14 cellular contexts compared by ENCODE assay signal in the genomic region with DNA sequence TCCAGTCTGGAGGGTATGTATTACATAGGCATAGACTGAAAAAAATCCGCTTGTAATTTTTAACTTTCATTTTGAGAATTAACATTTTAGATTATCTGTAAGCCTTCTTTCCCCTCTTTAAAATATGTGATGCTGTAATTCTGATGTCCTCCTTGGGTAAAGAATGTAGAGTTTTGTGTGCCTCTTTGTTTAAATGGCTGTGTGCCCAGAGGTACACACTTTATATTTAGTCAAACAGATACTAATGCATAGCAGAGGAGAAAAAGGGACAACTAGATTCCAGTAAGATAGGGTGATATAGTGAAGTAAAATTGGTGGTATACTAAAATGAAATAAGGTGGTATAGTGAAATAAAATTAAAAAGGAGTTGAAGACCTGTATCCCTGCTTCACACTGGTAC. TPM values are rescaled to one million over a fixed set of nuclear protein-coding genes. Genes with fewer than 3 reads are reported as not detected.
DNase-seq lines count a peak whose midpoint lies in the region; ATAC-seq and TF ChIP-seq lines count a peak whose summit lies in the region.
"Had no signal": no experiment of that assay in that cellular context is flagged by ENCODE, and none has a peak within 500 bp of the region (broad histone marks: within the 10 kb centered on the region; RNA-seq: fewer than 3 reads in every experiment).

No MANE protein-coding gene starts in this region.

- H3K27me3 Mint-ChIP-seq in T-helper 2 cell treated with Interferon-gamma antibody and Interleukin-4, amounts not matched to agents 5 μg/mL and 100 μg/mL, for 36 hours (ENCODE audit: low read depth) = no peaks in the 10 kb centered on the region

- no peak overlapping the region for H2AFZ ChIP-seq in PC-3 (ENCODE audit: low read length)

- no peaks in the 10 kb centered on the region for H3F3A ChIP-seq in PC-3 (ENCODE audit: low read length, unreplicated experiment)

- H3K79me2 ChIP-seq in PC-3 (ENCODE audit: low read length) = peaks cover 68% of the 10 kb centered on the region

- H3K4me2 ChIP-seq in PC-3 (ENCODE audit: low read length) = peak overlapping the region; percentile 98

- H4K20me1 ChIP-seq in PC-3 (ENCODE audit: low read length) = no peaks in the 10 kb centered on the region

- no peaks in the 10 kb centered on the region for H3K9me2 ChIP-seq in PC-3 (replicated peaks; ENCODE audit: low read length)

- no peaks in the 10 kb centered on the region for H3K9me3 Mint-ChIP-seq in T-helper 2 cell treated with Interferon-gamma antibody and Interleukin-4, amounts not matched to agents 5 μg/mL and 100 μg/mL, for 36 hours

- intact Hi-C loops in PC-3 (cut with micrococcal nuclease) (no loop called here), psoas muscle (cut with DNase I) (no loop called here)

- H3K27ac Mint-ChIP-seq in T-helper 2 cell treated with Interferon-gamma antibody and Interleukin-4, amounts not matched to agents 5 μg/mL and 100 μg/mL, for 36 hours = peak overlapping the region; percentile 91

- 87 to 98% (median 94%) methylated on average over 1 of the region's 1 CpG for WGBS in psoas muscle, 3 donors

- TF ChIP-seq CTCF in PC-3 (conservative IDR thresholded peaks at IDR 0.05; ENCODE audit: low read depth, low read length) (no peak), epithelial cell of esophagus (IDR thresholded peaks at IDR 0.05; ENCODE audit: insufficient read depth, low read depth, low read length, missing control alignments) (no peak), psoas muscle (IDR thresholded peaks at IDR 0.05) (no peak)

- H3K36me3 Mint-ChIP-seq in T-helper 2 cell treated with Interferon-gamma antibody and Interleukin-4, amounts not matched to agents 5 μg/mL and 100 μg/mL, for 36 hours (ENCODE audit: low read depth) = peaks cover 14% of the 10 kb centered on the region

- no peak for DNase-seq in T-helper 2 cell treated with Interferon-gamma antibody and Interleukin-4, amounts not matched to agents 5 μg/mL and 100 μg/mL, for 36 hours (ENCODE audit: low spot score)
- DNase-seq in T-helper 2 cell (no peak), PC-3 (no peak), epithelial cell of esophagus (ENCODE audit: low read depth) (no peak), psoas muscle (no peak), KG1 (lab: John Stamatoyannopoulos, UW) (no peak), SHP77 (lab: John Stamatoyannopoulos, UW) (no peak), NCI-H69 (lab: John Stamatoyannopoulos, UW) (no peak)
- DNase-seq: amniotic stem cell; hypothalamus; NCI-H1048; stimulated activated CD4-positive, alpha-beta T cell treated with anti-CD3 and anti-CD28 coated beads, Interleukin-12 subunit alpha, Interleukin-12 subunit beta, amount 100 ng/mL, for 4 hours; trophoblast cell had no signal

- H3K36me3 ChIP-seq in PC-3 (ENCODE audit: low read depth, low read length) (peaks cover 2% of the 10 kb centered on the region; the same call in 1 of the 2 replicates), psoas muscle (ENCODE audit: insufficient read depth in 1 of 2, low read depth in 1 of 2) (peaks cover 3 to 7% of the 10 kb centered on the region in 2 donors)

- H3K9ac ChIP-seq in PC-3 (ENCODE audit: low read length) = peak overlapping the region; percentile 95; the same call in 1 of the 2 replicates

- H3K27ac ChIP-seq in PC-3 (ENCODE audit: low read length) = peak overlapping the region; percentile 56; the same call in 1 of the 2 replicates
- peak overlapping the region; percentile 95 for H3K27ac ChIP-seq in psoas muscle

- no peaks in the 10 kb centered on the region for H3K9me3 ChIP-seq in PC-3 (ENCODE audit: low read length)
- H3K9me3 ChIP-seq in psoas muscle = no peaks in the 10 kb centered on the region

- POLR2A ChIA-PET in PC-3 (lab: Charles Lee; ENCODE audit: unreplicated experiment) = no interaction called here

- H3K27me3 ChIP-seq in PC-3 (ENCODE audit: low read length) (no peaks in the 10 kb centered on the region), psoas muscle (ENCODE audit: insufficient read depth in 3 of 3, low read length in 2 of 3) (no peaks in the 10 kb centered on the region)

- H3K4me3 ChIP-seq in PC-3 (ENCODE audit: low read length) = peak overlapping the region; percentile 91
- peak overlapping the region; percentile 91 for H3K4me3 ChIP-seq in epithelial cell of esophagus (ENCODE audit: low read length)
- H3K4me3 ChIP-seq in psoas muscle = peak overlapping the region; percentile 87

- ATAC-seq in PC-3 = no peak
- no peak for ATAC-seq in psoas muscle

- H3K4me1 Mint-ChIP-seq in T-helper 2 cell treated with Interferon-gamma antibody and Interleukin-4, amounts not matched to agents 5 μg/mL and 100 μg/mL, for 36 hours (ENCODE audit: low read depth) = peaks cover 43% of the 10 kb centered on the region

- BruUV-seq in PC-3 (replicated peaks; lab: Mats Ljungman, UMichigan) = no TSS peak

- H3K4me1 ChIP-seq in PC-3 (ENCODE audit: insufficient read depth, low read length) (peaks cover 43% of the 10 kb centered on the region), psoas muscle (peaks cover 28% of the 10 kb centered on the region)

- peak overlapping the region; percentile 94 for H3K4me3 Mint-ChIP-seq in T-helper 2 cell treated with Interferon-gamma antibody and Interleukin-4, amounts not matched to agents 5 μg/mL and 100 μg/mL, for 36 hours

- CTCF ChIA-PET in PC-3 (lab: Charles Lee) = no interaction called here

RNA-seq across cellular contexts. Expression of a gene that starts 1.3 kb away (rescaled TPM):
- total RNA-seq in PC-3 (2014; rRNA removed) (42.7 and 52.3 TPM in 2 replicates), psoas muscle (10 to 100 TPM; 31.4 to 42.7 (median 33.5) TPM)
- polyA plus RNA-seq in psoas muscle = 10 to 100 TPM; 13.3 to 28.9 (median 13.4) TPM

RNA-seq across cellular contexts. Expression of a gene that starts 49.7 kb away (rescaled TPM):
- total RNA-seq in PC-3 (2014; rRNA removed) = not detected in 2 replicates
- not detected for total RNA-seq in psoas muscle
- not detected for polyA plus RNA-seq in psoas muscle
- total RNA-seq: A172 had no signal
